In genomic region chr14:29900609-29901350, GRCh38 we compare ENCODE assay signal across 21 cellular contexts. TPM values are rescaled to one million over a fixed set of nuclear protein-coding genes. Genes with fewer than 3 reads are reported as not detected.
A peak's percentile ranks its signal among the peaks of the same experiment; 100 is the strongest.
DNase-seq lines count a peak whose midpoint lies in the region; ATAC-seq and TF ChIP-seq lines count a peak whose summit lies in the region.
"Had no signal": no experiment of that assay in that cellular context is flagged by ENCODE, and none has a peak within 500 bp of the region (broad histone marks: within the 10 kb centered on the region; RNA-seq: fewer than 3 reads in every experiment).

No MANE protein-coding gene starts in this region.

- intact Hi-C loops in esophagus squamous epithelium (cut with DNase I), result no loop called here
- intact Hi-C loops in uterus (cut with DNase I; ENCODE audit: low total_unique reads), result no loop called here

- H3K4me1 Mint-ChIP-seq in T-helper 17 cell, result no peaks in the 10 kb centered on the region

- H3K36me3 ChIP-seq in esophagus squamous epithelium (no peaks in the 10 kb centered on the region), uterus (no peaks in the 10 kb centered on the region)
- H3K36me3 ChIP-seq: BLaER1 treated with 17β-estradiol and CSF1 and Interleukin-3, amounts not matched to agents 10 nM and 100 nM; Peyer's patch had no signal

- H3K27ac ChIP-seq in esophagus squamous epithelium (no peak overlapping the region), uterus (no peak overlapping the region)
- H3K27ac ChIP-seq: BLaER1 treated with 17β-estradiol and CSF1 and Interleukin-3, amounts not matched to agents 10 nM and 100 nM; Peyer's patch had no signal

- no peaks in the 10 kb centered on the region for H3K27me3 Mint-ChIP-seq in T-helper 17 cell

- DNase-seq in EH (ENCODE audit: low read depth), result peak; percentile 41
- peak; percentile 48 for DNase-seq in M059J (ENCODE audit: low read depth)
- peak; percentile 5 for DNase-seq in fibroblast of gingiva (ENCODE audit: low read depth)
- no peak for DNase-seq in T-helper 17 cell
- DNase-seq in NCI-H146 treated with DMSO at 0.1 percent for 48 hours (lab: John Stamatoyannopoulos, UW; ENCODE audit: unreplicated experiment), result no peak
- no peak for DNase-seq in esophagus squamous epithelium (lab: John Stamatoyannopoulos, UW)
- DNase-seq in uterus, result no peak
- DNase-seq: CD8-positive, alpha-beta T cell; H7; KBM-7; MV-4-11; NCI-H1417; NCI-H1930; NCI-H345; NCI-H524 treated with DMSO at 0.1 percent for 48 hours; Peyer's patch; SW 1271 had no signal

- TF ChIP-seq POLR2A in esophagus squamous epithelium (IDR thresholded peaks at IDR 0.05) (no peak), uterus (IDR thresholded peaks at IDR 0.05) (no peak)

- H3K27me3 ChIP-seq in esophagus squamous epithelium, result no peaks in the 10 kb centered on the region
- H3K27me3 ChIP-seq in uterus, result no peaks in the 10 kb centered on the region
- H3K27me3 ChIP-seq: BLaER1 treated with 17β-estradiol and CSF1 and Interleukin-3, amounts not matched to agents 10 nM and 100 nM; Peyer's patch had no signal

- H3K4me3 ChIP-seq in esophagus squamous epithelium (no peak overlapping the region), uterus (no peak overlapping the region)
- H3K4me3 ChIP-seq: BLaER1 treated with 17β-estradiol and CSF1 and Interleukin-3, amounts not matched to agents 10 nM and 100 nM; Peyer's patch had no signal

- H3K36me3 Mint-ChIP-seq in T-helper 17 cell (ENCODE audit: low read depth), result no peaks in the 10 kb centered on the region
- H3K36me3 Mint-ChIP-seq: CD8-positive, alpha-beta T cell had no signal

- 79 to 83% methylated on average over 4 of the region's 4 CpGs for WGBS in esophagus squamous epithelium, 2 donors

- H3K9me3 ChIP-seq in T-helper 17 cell (ENCODE audit: control insufficient read depth, low read length, poor library complexity, severe bottlenecking) (no peaks in the 10 kb centered on the region), esophagus squamous epithelium (no peaks in the 10 kb centered on the region), uterus (no peaks in the 10 kb centered on the region)
- H3K9me3 ChIP-seq: Peyer's patch had no signal

- peak; percentile 68 for ATAC-seq in GM19351 (IDR thresholded peaks at IDR 0.05; ENCODE audit: unreplicated experiment)
- no peak for ATAC-seq in T-helper 17 cell
- ATAC-seq: CD8-positive, alpha-beta T cell; Right ventricle myocardium inferior had no signal

- H3K4me1 ChIP-seq in esophagus squamous epithelium (no peaks in the 10 kb centered on the region), uterus (no peaks in the 10 kb centered on the region)
- H3K4me1 ChIP-seq: BLaER1 treated with 17β-estradiol and CSF1 and Interleukin-3, amounts not matched to agents 10 nM and 100 nM; Peyer's patch had no signal

- no peak for TF ChIP-seq CTCF in esophagus squamous epithelium (IDR thresholded peaks at IDR 0.05)
- no peak for TF ChIP-seq CTCF in uterus (IDR thresholded peaks at IDR 0.05)

- H3K27ac Mint-ChIP-seq in T-helper 17 cell, result no peak overlapping the region
- H3K27ac Mint-ChIP-seq: CD8-positive, alpha-beta T cell had no signal

- no peak overlapping the region for H3K4me3 Mint-ChIP-seq in T-helper 17 cell
- H3K4me3 Mint-ChIP-seq: CD8-positive, alpha-beta T cell had no signal

RNA-seq across cellular contexts. Expression of gene PRKD1, which starts 26.9 kb away (rescaled TPM):
- 5.8 TPM in 2 replicates for total RNA-seq in M059J (2014; rRNA removed; shearing (Covaris generic))
- total RNA-seq in T-helper 17 cell (not detected), esophagus squamous epithelium (10 to 100 TPM in 1 of 4 donors, 1 to 10 TPM in 2, under 1 TPM in 1; 0.30 to 10.7 (median 2.2) TPM), uterus (10 to 100 TPM in 3 of 4 donors, 1 to 10 TPM in 1; 6.4 to 47.9 (median 31.5) TPM)
- total RNA-seq: CD8-positive, alpha-beta T cell; T-helper 2 cell treated with Interferon-gamma antibody and Interleukin-4, amounts not matched to agents 100 ng/mL and 5 ng/mL, for 36 hours had no signal

Comparison
In these comparisons a context has a peak if more than half of its experiments do, and no peak if none do; other contexts are left out.
1. DNase-seq: peak in EH (single experiment), M059J (single experiment) and fibroblast of gingiva (single experiment); none in T-helper 17 cell (0 of 3), NCI-H146 treated with DMSO at 0.1 percent for 48 hours (single experiment), esophagus squamous epithelium (single experiment) and uterus (0 of 2).